In the genomic region with DNA sequence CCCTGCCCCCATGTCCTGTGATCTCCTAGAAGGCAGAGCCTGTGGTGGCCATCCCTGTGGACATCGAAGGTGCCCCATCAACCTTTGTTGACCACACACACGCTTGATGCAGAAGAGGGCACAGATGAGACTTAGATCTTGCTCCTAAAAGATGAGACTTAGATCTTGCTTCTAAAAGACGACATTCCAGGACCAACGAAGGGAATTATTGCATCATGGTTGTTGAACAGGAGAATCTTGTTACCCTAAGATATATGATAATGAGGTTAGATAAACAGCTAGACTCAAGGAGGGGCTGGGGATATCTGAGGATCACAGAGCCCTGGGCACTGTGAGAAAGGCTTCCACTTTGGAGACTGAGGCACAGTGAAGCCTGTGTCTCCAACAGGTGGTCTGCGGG, we compare ENCODE assay signal across 8 cellular contexts.
"Had no signal": no experiment of that assay in that cellular context is flagged by ENCODE, and none has a peak within 500 bp of the region (broad histone marks: within the 10 kb centered on the region; RNA-seq: fewer than 3 reads in every experiment).

No MANE protein-coding gene starts in this region.

- ATAC-seq: GM12878 had no signal

- DNase-seq: GDM1, GF-D8 had no signal

- H3K4me3 ChIP-seq: GM12878 had no signal

- FAIRE-seq: G401.6, GM12878, GM12891, GM12892, GM18507, GM19239 had no signal
